11 cellular contexts compared by ENCODE assay signal in the genomic region with DNA sequence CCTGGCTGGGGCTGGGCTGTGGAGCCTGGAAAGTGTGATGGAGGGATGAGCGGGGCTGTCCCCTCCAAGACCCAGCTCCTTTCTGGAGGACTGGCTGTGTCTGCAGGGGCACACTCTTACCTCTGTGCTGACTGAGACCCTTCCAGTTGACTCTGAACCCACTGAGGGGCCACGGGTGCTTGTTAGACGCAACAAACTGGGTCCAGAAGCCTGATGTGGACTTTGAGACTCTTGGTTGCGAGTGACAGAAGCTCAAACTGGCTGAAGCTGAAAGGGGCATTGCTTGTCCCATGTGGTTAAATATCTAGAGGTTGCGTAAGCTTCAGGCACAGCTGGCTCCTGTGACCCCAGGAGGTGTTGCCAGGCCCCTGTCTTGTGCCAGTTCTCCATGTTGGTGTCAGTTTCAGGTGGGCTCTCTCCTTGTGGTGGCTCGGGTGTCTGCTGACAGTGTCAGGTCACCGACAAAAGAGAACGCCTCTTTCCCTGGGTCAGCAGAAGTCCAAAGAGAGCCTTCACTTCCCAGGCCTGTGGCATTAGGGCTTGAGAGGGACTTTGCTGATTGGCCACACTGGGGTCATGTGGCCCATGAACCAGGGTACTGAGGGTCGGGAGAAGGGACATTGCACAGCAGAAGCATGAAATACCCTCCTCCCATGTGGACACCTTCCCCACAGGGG. TPM values are rescaled to one million over a fixed set of nuclear protein-coding genes. Genes with fewer than 3 reads are reported as not detected.
DNase-seq lines count a peak whose midpoint lies in the region; ATAC-seq and TF ChIP-seq lines count a peak whose summit lies in the region.
"Had no signal": no experiment of that assay in that cellular context is flagged by ENCODE, and none has a peak within 500 bp of the region (broad histone marks: within the 10 kb centered on the region; RNA-seq: fewer than 3 reads in every experiment).

No MANE protein-coding gene starts in this region.

- no peaks in the 10 kb centered on the region; the same call in 1 of the 2 replicates for H3K9me1 ChIP-seq in IMR-90 (ENCODE audit: insufficient read depth, low read length)

- H3K79me1 ChIP-seq in IMR-90 (ENCODE audit: low read depth in 1 of 2, low read length in 2 of 2) = peaks cover 7 to 27% of the 10 kb centered on the region in 2 experiments; a peak in 3 of 4 replicates

- dilution Hi-C loops in IMR-90 (cut with HindIII; ENCODE audit: low sequenced_read_pairs, unreplicated experiment) = no loop called here

- in situ Hi-C loops in IMR-90 (cut with MboI; ENCODE audit: low sequenced_read_pairs) = no loop called here

- H3K23ac ChIP-seq in IMR-90 (ENCODE audit: low read depth, low read length) = no peak overlapping the region; the same call in 1 of the 2 replicates

- H4K91ac ChIP-seq in IMR-90 (ENCODE audit: insufficient read depth, low read depth, low read length) = no peak overlapping the region

- no peak overlapping the region for H3K4ac ChIP-seq in IMR-90 (ENCODE audit: low read depth, low read length)

- H3K27ac ChIP-seq in IMR-90 (ENCODE audit: insufficient read depth, low read length) (no peak overlapping the region), skin epidermis (peak overlapping the region in 17 of 21 experiments; percentile 24 to 99 (median 75)), coronary artery (peak overlapping the region in 1 of 2 donors; percentile 35)
- peak overlapping the region; percentile 72 for H3K27ac ChIP-seq in effector memory CD4-positive, alpha-beta T cell (ENCODE audit: insufficient read depth, low read length, poor library complexity, severe bottlenecking)

- no peak overlapping the region; the same call in 1 of the 2 replicates for H3K14ac ChIP-seq in IMR-90 (replicated peaks; ENCODE audit: low read depth, low read length)

- no peak for ATAC-seq in IMR-90 (ENCODE audit: low read depth)

- H3K4me3 ChIP-seq in IMR-90 (ENCODE audit: insufficient read depth, low read depth, low read length) = no peak overlapping the region
- H3K4me3 ChIP-seq in effector memory CD4-positive, alpha-beta T cell (ENCODE audit: insufficient read depth, low read depth, low read length, poor library complexity, severe bottlenecking) = no peak overlapping the region
- no peak overlapping the region for H3K4me3 ChIP-seq in skin epidermis
- H3K4me3 ChIP-seq in coronary artery = no peak overlapping the region

- H2BK20ac ChIP-seq in IMR-90 (ENCODE audit: low read depth, low read length) = no peak overlapping the region

- TF ChIP-seq POLR2A in IMR-90 (IDR thresholded peaks at IDR 0.05; ENCODE audit: low read depth, low read length) = no peak

- H3K9me3 ChIP-seq in IMR-90 (ENCODE audit: control insufficient read depth, insufficient read depth, low read length) = peaks cover 4% of the 10 kb centered on the region; the same call in 1 of the 2 replicates
- H3K9me3 ChIP-seq in effector memory CD4-positive, alpha-beta T cell (ENCODE audit: control insufficient read depth, low read length) = no peaks in the 10 kb centered on the region

- H3K27me3 ChIP-seq in IMR-90 (ENCODE audit: control insufficient read depth, insufficient read depth, low read length) = no peaks in the 10 kb centered on the region
- no peaks in the 10 kb centered on the region for H3K27me3 ChIP-seq in effector memory CD4-positive, alpha-beta T cell (replicated peaks; ENCODE audit: control insufficient read depth, insufficient read depth, low read length, poor library complexity, severe bottlenecking)

- H2AK5ac ChIP-seq in IMR-90 (ENCODE audit: low read depth, low read length) = no peak overlapping the region

- H2BK120ac ChIP-seq in IMR-90 (ENCODE audit: low read depth, low read length) = no peak overlapping the region

- no TSS peak for BruUV-seq in IMR-90 (replicated peaks; lab: Mats Ljungman, UMichigan)

- CTCF ChIA-PET in IMR-90 (lab: Yijun Ruan, JAX) = no interaction called here

- no peak overlapping the region for H3K4me2 ChIP-seq in IMR-90 (ENCODE audit: low read depth, low read length)

- no peak overlapping the region for H2BK15ac ChIP-seq in IMR-90 (ENCODE audit: low read depth, low read length)

- H2AK9ac ChIP-seq in IMR-90 (replicated peaks; ENCODE audit: low read depth, low read length, poor library complexity) = no peak overlapping the region

- 100% methylated on average over 4 of the region's 9 CpGs; no CpG with 5 or more reads in 1 of the 2 experiments for WGBS in IMR-90 (ENCODE audit: extremely low coverage in 2 of 2, insufficient read length in 1 of 2), 2 experiments

- no peak for DNase-seq in IMR-90
- DNase-seq in NOMO-1 treated with DMSO at 0.1 percent for 48 hours (lab: John Stamatoyannopoulos, UW; ENCODE audit: unreplicated experiment) = peak; percentile 59
- DNase-seq in effector memory CD4-positive, alpha-beta T cell = no peak
- DNase-seq in NCI-H1694 treated with DMSO at 0.1 percent for 48 hours (lab: John Stamatoyannopoulos, UW) = no peak
- no peak for DNase-seq in posterior cingulate gyrus
- DNase-seq in coronary artery (ENCODE audit: low spot score) = no peak
- DNase-seq: H9, head of caudate nucleus, mesenchymal stem cell, NCI-H2081 treated with DMSO at 0.1 percent for 48 hours had no signal

- H2AFZ ChIP-seq in IMR-90 (replicated peaks; ENCODE audit: low read length, poor library complexity) = no peak overlapping the region

- peaks cover 2% of the 10 kb centered on the region; the same call in 1 of the 2 replicates for H3K36me3 ChIP-seq in IMR-90 (ENCODE audit: control insufficient read depth, insufficient read depth, low read length)
- peaks cover 18% of the 10 kb centered on the region for H3K36me3 ChIP-seq in effector memory CD4-positive, alpha-beta T cell (ENCODE audit: control insufficient read depth, insufficient read depth, low read length)

- no peak for TF ChIP-seq RAD21 in IMR-90 (IDR thresholded peaks at IDR 0.05; ENCODE audit: low read length)

- H4K8ac ChIP-seq in IMR-90 (ENCODE audit: low read depth in 2 of 2, low read length in 2 of 2) = no peak overlapping the region

- H3K18ac ChIP-seq in IMR-90 (ENCODE audit: low read depth, low read length) = no peak overlapping the region

- H3K9ac ChIP-seq in IMR-90 (ENCODE audit: low read depth, low read length) = no peak overlapping the region

- no peak overlapping the region for H3K56ac ChIP-seq in IMR-90 (ENCODE audit: extremely low read depth, insufficient read depth, low read length)

- POLR2A ChIA-PET in IMR-90 (lab: Charles Lee; ENCODE audit: unreplicated experiment) = no interaction called here

- TF ChIP-seq CTCF in IMR-90 (conservative IDR thresholded peaks at IDR 0.05; ENCODE audit: low read depth, low read length) (no peak), coronary artery (IDR thresholded peaks at IDR 0.05) (no peak)

- H2BK5ac ChIP-seq in IMR-90 (ENCODE audit: low read depth, low read length, poor library complexity, severe bottlenecking) = no peak overlapping the region

- peaks cover 31% of the 10 kb centered on the region for H4K20me1 ChIP-seq in IMR-90 (ENCODE audit: insufficient read depth, low read length)

- no peak overlapping the region for H4K5ac ChIP-seq in IMR-90 (ENCODE audit: low read depth, low read length)

- 0 out of 2 replicates have a peak, but pooled peaks cover 4% of the 10 kb centered on the region for H3K4me1 ChIP-seq in IMR-90 (ENCODE audit: control insufficient read depth, insufficient read depth, low read length)
- H3K4me1 ChIP-seq in effector memory CD4-positive, alpha-beta T cell (ENCODE audit: control insufficient read depth, insufficient read depth, low read length, poor library complexity, severe bottlenecking) = peaks cover 75% of the 10 kb centered on the region

- intact Hi-C loops in IMR-90 (cut with micrococcal nuclease) (no loop called here), posterior cingulate gyrus (cut with DNase I) (no loop called here)

TF ChIP-seq in IMR-90, 13 proteins besides CTCF, POLR2A, EP300 and RAD21:
- TF ChIP-seq FOS (IDR thresholded peaks at IDR 0.05; ENCODE audit: low read depth, low read length) (no peak), NFE2L2 (IDR thresholded peaks at IDR 0.05; ENCODE audit: low read depth, low read length) (no peak), CEBPB (IDR thresholded peaks at IDR 0.05; ENCODE audit: low read depth, low read length) (peak; percentile 56)
TF ChIP-seq in IMR-90: peak in this region for 1.

RNA-seq across cellular contexts. Expression of gene ADCY7, which starts 16.7 kb away (rescaled TPM):
- 12.2 and 15.2 TPM in 2 replicates for total RNA-seq in IMR-90 (2012; rRNA removed)
- 16.6 and 17.1 TPM in 2 replicates for polyA plus RNA-seq in IMR-90 (2012; rRNA removed)
- polyA plus RNA-seq in IMR-90 (2012; cell fraction: cytosol; rRNA removed) = 8.3 and 16.7 TPM in 2 replicates
- 29.6 and 55.4 TPM in 2 replicates for polyA plus RNA-seq in IMR-90 (2012; cell fraction: nucleus; rRNA removed; ENCODE audit: low replicate concordance)
